ENCODE assay signal across 23 cellular contexts in genomic region chr9:98262056-98262455, GRCh38.
"Had no signal": no experiment of that assay in that cellular context is flagged by ENCODE, and none has a peak within 500 bp of the region (broad histone marks: within the 10 kb centered on the region; RNA-seq: fewer than 3 reads in every experiment).

No MANE protein-coding gene starts in this region.

- FAIRE-seq: colon, endothelial cell of umbilical vein, kidney, pancreas had no signal

- H3K9me3 Mint-ChIP-seq: dendritic cell treated with granulocyte-macrophage colony-stimulating factor and Interleukin-4, amounts not matched to agents 40 ng/mL and 50 ng/mL, for 4 days; effector memory CD8-positive, alpha-beta T cell; natural killer cell; neural crest cell; stimulated activated memory B cell treated with anti-CD40 and anti-IgM and Interleukin-4, amounts not matched to agents 10 μg/mL and 1 μg/mL and 100 μg/mL, for 72 hours; stimulated activated naive CD8-positive, alpha-beta T cell treated with anti-CD3 and anti-CD28 coated beads, Interleukin-15, Interleukin-2, amounts not matched to agents 100 ng/mL and 50 ng/mL, for 24 hours had no signal

- H3K36me3 Mint-ChIP-seq: natural killer cell; stimulated activated memory B cell treated with anti-CD40 and anti-IgM and Interleukin-4, amounts not matched to agents 10 μg/mL and 1 μg/mL and 100 μg/mL, for 72 hours had no signal

- H3K4me3 Mint-ChIP-seq: dendritic cell treated with granulocyte-macrophage colony-stimulating factor and Interleukin-4, amounts not matched to agents 40 ng/mL and 50 ng/mL, for 4 days; effector memory CD8-positive, alpha-beta T cell; natural killer cell; neural crest cell; stimulated activated memory B cell treated with anti-CD40 and anti-IgM and Interleukin-4, amounts not matched to agents 10 μg/mL and 1 μg/mL and 100 μg/mL, for 72 hours; stimulated activated naive CD8-positive, alpha-beta T cell treated with anti-CD3 and anti-CD28 coated beads, Interleukin-15, Interleukin-2, amounts not matched to agents 100 ng/mL and 50 ng/mL, for 24 hours had no signal

- H3K9me3 ChIP-seq: pancreas, testis, tibial nerve, upper lobe of right lung, vagina had no signal

- H3K4me1 ChIP-seq: foreskin keratinocyte, pancreas, testis, upper lobe of right lung had no signal

- H3K4me1 Mint-ChIP-seq: natural killer cell; neural crest cell; stimulated activated memory B cell treated with anti-CD40 and anti-IgM and Interleukin-4, amounts not matched to agents 10 μg/mL and 1 μg/mL and 100 μg/mL, for 72 hours had no signal

- DNase-seq: effector memory CD8-positive, alpha-beta T cell; erythroblast; foreskin keratinocyte; kidney; left cardiac atrium; left ventricle myocardium superior; natural killer cell; pancreas; right cardiac atrium; stimulated activated CD4-positive, alpha-beta T cell treated with anti-CD3 and anti-CD28 coated beads, Interleukin-4, amount 100 ng/mL, for 1 hour; testis; upper lobe of right lung had no signal

- H3K4me3 ChIP-seq: hepatocyte, lung, pancreas, testis, tibial nerve, upper lobe of right lung, vagina had no signal

- H3K4me2 ChIP-seq: hepatocyte had no signal

- H3K27ac ChIP-seq: foreskin keratinocyte, hepatocyte, pancreas, testis, tibial nerve, upper lobe of right lung, vagina had no signal

- H3K27me3 Mint-ChIP-seq: stimulated activated naive CD8-positive, alpha-beta T cell treated with anti-CD3 and anti-CD28 coated beads, Interleukin-15, Interleukin-2, amounts not matched to agents 100 ng/mL and 50 ng/mL, for 24 hours had no signal

- H3K36me3 ChIP-seq: pancreas, tibial nerve, upper lobe of right lung, vagina had no signal

- H3K27ac Mint-ChIP-seq: dendritic cell treated with granulocyte-macrophage colony-stimulating factor and Interleukin-4, amounts not matched to agents 40 ng/mL and 50 ng/mL, for 4 days; effector memory CD8-positive, alpha-beta T cell; natural killer cell; progenitor cell of endocrine pancreas; stimulated activated memory B cell treated with anti-CD40 and anti-IgM and Interleukin-4, amounts not matched to agents 10 μg/mL and 1 μg/mL and 100 μg/mL, for 72 hours; stimulated activated naive CD8-positive, alpha-beta T cell treated with anti-CD3 and anti-CD28 coated beads, Interleukin-15, Interleukin-2, amounts not matched to agents 100 ng/mL and 50 ng/mL, for 24 hours had no signal

- H3K79me2 ChIP-seq: hepatocyte had no signal

- H3K27me3 ChIP-seq: foreskin keratinocyte, hepatocyte, pancreas, testis, tibial nerve, upper lobe of right lung, vagina had no signal

- H2AFZ ChIP-seq: hepatocyte had no signal
